Comparison of ENCODE assay signal across 1 cellular context in genomic region chr16:69187891-69188451, GRCh38.
TF ChIP-seq lines count a peak whose summit lies in the region.

No MANE protein-coding gene starts in this region.

TF ChIP-seq in HepG2, 621 proteins besides CTCF, POLR2A, EP300 and RAD21 (continued from another document and continues in another):
- no peak; the same call in 1 of the 2 replicates for TF ChIP-seq ZNF414 (CRISPR knock-in tag; IDR thresholded peaks at IDR 0.05)
- no peak for TF ChIP-seq ZNF496 (CRISPR knock-in tag; IDR thresholded peaks at IDR 0.05; ENCODE audit: insufficient replicate concordance)
- no peak for TF ChIP-seq ZNF704 (CRISPR knock-in tag; IDR thresholded peaks at IDR 0.05; ENCODE audit: borderline replicate concordance)
- TF ChIP-seq ZNF841 (CRISPR knock-in tag; IDR thresholded peaks at IDR 0.05; ENCODE audit: borderline replicate concordance): no peak
- TF ChIP-seq ZBTB39 (CRISPR knock-in tag; IDR thresholded peaks at IDR 0.05): no peak
- TF ChIP-seq SPEN (CRISPR knock-in tag; IDR thresholded peaks at IDR 0.05; ENCODE audit: low read depth): 0 out of 2 replicates have a peak, but pooled peaks have one; percentile 16
- TF ChIP-seq SRSF1 (optimal IDR thresholded peaks at IDR 0.05; ENCODE audit: low read depth, low read length): no peak
- no peak for TF ChIP-seq GTF3A (CRISPR knock-in tag; conservative IDR thresholded peaks at IDR 0.05)
- no peak for TF ChIP-seq ZNF451 (CRISPR knock-in tag; IDR thresholded peaks at IDR 0.05)
- TF ChIP-seq KDM5B (CRISPR knock-in tag; IDR thresholded peaks at IDR 0.05; ENCODE audit: borderline replicate concordance): 0 out of 2 replicates have a peak, but pooled peaks have one; percentile 2
- TF ChIP-seq TBP (CRISPR knock-in tag; IDR thresholded peaks at IDR 0.05): no peak
- no peak for TF ChIP-seq ZNF546 (CRISPR knock-in tag; conservative IDR thresholded peaks at IDR 0.05)
- TF ChIP-seq HDAC2 (CRISPR knock-in tag; IDR thresholded peaks at IDR 0.05): no peak
- no peak for TF ChIP-seq ARID5B (CRISPR knock-in tag; IDR thresholded peaks at IDR 0.05)
- TF ChIP-seq HMG20A (CRISPR knock-in tag; IDR thresholded peaks at IDR 0.05; ENCODE audit: borderline replicate concordance): no peak
- TF ChIP-seq PHF8 (CRISPR knock-in tag; IDR thresholded peaks at IDR 0.05): peak; percentile 0; the same call in 1 of the 2 replicates
- TF ChIP-seq AHR (CRISPR knock-in tag; IDR thresholded peaks at IDR 0.05): no peak
- peak; percentile 78 for TF ChIP-seq ZNF362 (CRISPR knock-in tag; IDR thresholded peaks at IDR 0.05; ENCODE audit: borderline replicate concordance)
- 0 out of 2 replicates have a peak, but pooled peaks have one; percentile 16 for TF ChIP-seq PHF21A (CRISPR knock-in tag; IDR thresholded peaks at IDR 0.05)
- TF ChIP-seq THAP11 (CRISPR knock-in tag; IDR thresholded peaks at IDR 0.05): no peak
- no peak for TF ChIP-seq ZNF660 (CRISPR knock-in tag; IDR thresholded peaks at IDR 0.05; ENCODE audit: borderline replicate concordance, low read depth)
- TF ChIP-seq NFAT5 (CRISPR knock-in tag; IDR thresholded peaks at IDR 0.05): no peak
- TF ChIP-seq NFRKB (IDR thresholded peaks at IDR 0.05): no peak
- peak; percentile 12; the same call in 1 of the 2 replicates for TF ChIP-seq ZNF580 (CRISPR knock-in tag; IDR thresholded peaks at IDR 0.05; ENCODE audit: borderline replicate concordance, low read depth)
- no peak for TF ChIP-seq HNRNPH1 (optimal IDR thresholded peaks at IDR 0.05; ENCODE audit: low read depth, low read length)
- TF ChIP-seq ZNF577 (CRISPR knock-in tag; IDR thresholded peaks at IDR 0.05; ENCODE audit: borderline replicate concordance, low read depth): no peak
- TF ChIP-seq KDM5A (IDR thresholded peaks at IDR 0.05; ENCODE audit: borderline replicate concordance, low read length): peak; percentile 27; the same call in 1 of the 2 replicates
- TF ChIP-seq BRD4 (CRISPR knock-in tag; IDR thresholded peaks at IDR 0.05): no peak
- TF ChIP-seq REXO4 (CRISPR knock-in tag; IDR thresholded peaks at IDR 0.05; ENCODE audit: borderline replicate concordance): no peak
- no peak for TF ChIP-seq GATA4 (IDR thresholded peaks at IDR 0.05; ENCODE audit: borderline replicate concordance, low read depth)
- no peak for TF ChIP-seq RERE (CRISPR knock-in tag; IDR thresholded peaks at IDR 0.05; ENCODE audit: low read depth)
- TF ChIP-seq MIER2 (CRISPR knock-in tag; IDR thresholded peaks at IDR 0.05): no peak
- TF ChIP-seq TEAD3 (CRISPR knock-in tag; optimal IDR thresholded peaks at IDR 0.05; ENCODE audit: borderline replicate concordance): peak; percentile 9
- peak; percentile 8; the same call in 1 of the 2 replicates for TF ChIP-seq ZNF574 (CRISPR knock-in tag; IDR thresholded peaks at IDR 0.05)
